1 cellular context compared by ENCODE assay signal in genomic region chr20:56428881-56429280, GRCh38.
TF ChIP-seq lines count a peak whose summit lies in the region.

No MANE protein-coding gene starts in this region.

TF ChIP-seq in HepG2, 621 proteins besides CTCF, POLR2A, EP300 and RAD21:
- no peak for TF ChIP-seq ZFX (CRISPR knock-in tag; IDR thresholded peaks at IDR 0.05; ENCODE audit: low read depth)
- TF ChIP-seq ZNF253 (CRISPR knock-in tag; IDR thresholded peaks at IDR 0.05; ENCODE audit: borderline replicate concordance) = no peak
- no peak for TF ChIP-seq PAXIP1 (CRISPR knock-in tag; conservative IDR thresholded peaks at IDR 0.05)
